In the genomic region with DNA sequence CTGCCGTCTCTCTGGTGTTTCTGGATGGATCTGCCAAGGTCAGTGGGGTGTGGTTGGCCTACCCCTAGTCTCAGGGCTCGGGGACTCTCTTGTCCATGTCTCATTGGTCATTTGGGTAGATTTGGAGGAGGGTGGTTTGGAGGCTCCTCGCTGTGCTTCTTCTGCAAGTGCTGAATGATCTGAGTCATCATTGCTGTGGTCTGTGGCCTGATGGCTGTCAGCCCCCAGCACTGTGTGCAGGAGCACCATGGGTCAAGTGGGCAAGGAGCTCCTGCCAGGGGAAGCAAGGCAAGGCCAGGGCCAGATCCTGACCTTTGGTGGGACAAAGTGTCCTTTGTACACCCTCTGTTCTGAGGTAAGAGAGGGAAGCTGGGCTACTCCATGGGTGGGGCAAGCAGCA, we compare ENCODE assay signal across 12 cellular contexts.
DNase-seq lines count a peak whose midpoint lies in the region; ATAC-seq and TF ChIP-seq lines count a peak whose summit lies in the region.
"Had no signal": no experiment of that assay in that cellular context is flagged by ENCODE, and none has a peak within 500 bp of the region (broad histone marks: within the 10 kb centered on the region; RNA-seq: fewer than 3 reads in every experiment).

No MANE protein-coding gene starts in this region.

- no peaks in the 10 kb centered on the region for H3K9me3 Mint-ChIP-seq in neural crest cell

- peaks cover 0 to 42% (median 6%) of the 10 kb centered on the region in 4 donors for H3K4me1 ChIP-seq in tibial artery

- no peaks in the 10 kb centered on the region for H3K9me3 ChIP-seq in tibial artery

- H3K4me3 Mint-ChIP-seq in neural crest cell = no peak overlapping the region

- TF ChIP-seq CTCF in neural crest cell (conservative IDR thresholded peaks at IDR 0.05) = no peak
- no peak for TF ChIP-seq CTCF in tibial artery (IDR thresholded peaks at IDR 0.05)

- peak overlapping the region; percentile 30 for H3K27ac Mint-ChIP-seq in neural crest cell (ENCODE audit: unreplicated experiment)

- H3K27me3 ChIP-seq in tibial artery = no peaks in the 10 kb centered on the region

- no peaks in the 10 kb centered on the region for H3K36me3 ChIP-seq in tibial artery

- peaks cover 23% of the 10 kb centered on the region for H3K4me1 Mint-ChIP-seq in neural crest cell

- ATAC-seq in GM18861 (IDR thresholded peaks at IDR 0.05; ENCODE audit: unreplicated experiment) (peak; percentile 56), HG03378 (IDR thresholded peaks at IDR 0.05; ENCODE audit: unreplicated experiment) (peak; percentile 45)
- ATAC-seq: HCT116 had no signal

- H3K27ac ChIP-seq in angular gyrus (ENCODE audit: low read depth, low read length) (peak overlapping the region; percentile 22), tibial artery (no peak overlapping the region)

- H3K27me3 Mint-ChIP-seq in neural crest cell (ENCODE audit: low read depth) = no peaks in the 10 kb centered on the region

- intact Hi-C loops in tibial artery (cut with DNase I; ENCODE audit: low total_unique reads) = no loop called here

- peaks cover 6% of the 10 kb centered on the region for H3K36me3 Mint-ChIP-seq in neural crest cell (ENCODE audit: low read depth)

- no peak for DNase-seq in neural crest cell (ENCODE audit: low read depth, low spot score)
- no peak for DNase-seq in NCI-H774 (lab: John Stamatoyannopoulos, UW)
- no peak for DNase-seq in tibial artery
- DNase-seq in activated CD4-positive, alpha-beta T cell treated with anti-CD3 and anti-CD28 coated beads for 4 hours = no peak
- DNase-seq in RPMI8226 = no peak
- DNase-seq: activated T-cell treated with anti-CD3 and anti-CD28 coated beads, Interleukin-2, amount 50 U/mL, for 1 hour; aorta; Karpas-422 had no signal

- H3K4me3 ChIP-seq in tibial artery = no peak overlapping the region
